Comparison of ENCODE assay signal across 9 cellular contexts in the genomic region with DNA sequence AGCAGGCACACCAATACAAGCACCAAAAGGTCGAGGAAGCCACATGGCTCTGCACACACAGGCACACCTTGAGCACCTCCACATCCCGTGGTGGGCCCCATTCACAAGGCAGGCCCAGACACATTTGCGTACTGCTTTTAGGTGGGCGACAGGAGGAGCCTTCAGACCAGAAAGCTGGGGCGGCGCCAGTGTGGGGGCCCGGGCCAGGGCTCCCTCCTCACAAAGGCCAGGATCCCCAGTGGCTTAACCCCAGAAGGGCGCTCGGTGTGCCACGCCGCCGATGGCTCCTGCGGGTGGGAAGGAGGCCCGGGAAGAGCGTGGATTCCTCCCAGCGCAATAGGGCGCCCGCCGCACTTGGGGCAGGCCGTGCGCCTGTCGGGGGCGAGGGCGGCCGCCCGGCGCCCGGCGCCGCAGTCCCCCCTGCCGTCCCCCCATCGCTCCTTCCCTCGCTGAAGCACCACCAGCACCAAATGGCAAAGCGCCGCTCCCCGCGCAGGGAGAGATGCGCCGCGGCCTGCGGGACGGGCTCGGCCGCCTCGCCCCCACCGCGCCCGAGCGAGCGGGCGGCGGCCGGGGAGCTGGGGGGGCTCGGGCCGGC. TPM values are rescaled to one million over a fixed set of nuclear protein-coding genes. Genes with fewer than 3 reads are reported as not detected.
DNase-seq lines count a peak whose midpoint lies in the region; ATAC-seq and TF ChIP-seq lines count a peak whose summit lies in the region.
"Had no signal": no experiment of that assay in that cellular context is flagged by ENCODE, and none has a peak within 500 bp of the region (broad histone marks: within the 10 kb centered on the region; RNA-seq: fewer than 3 reads in every experiment).

No MANE protein-coding gene starts in this region.

- H3K4me1 Mint-ChIP-seq in glutamatergic neuron (ENCODE audit: low read depth, unreplicated experiment), result peaks cover 15% of the 10 kb centered on the region

- H3K36me3 ChIP-seq in HUES48 (ENCODE audit: control insufficient read depth, insufficient read depth, low read length) (no peaks in the 10 kb centered on the region), ovary (no peaks in the 10 kb centered on the region)
- H3K36me3 ChIP-seq: neutrophil had no signal

- H3K27me3 ChIP-seq in AG04450 (ENCODE audit: control insufficient read depth, insufficient read depth, low read length) (peaks cover 5% of the 10 kb centered on the region), HUES48 (ENCODE audit: control insufficient read depth, insufficient read depth, low read length) (peaks cover 67% of the 10 kb centered on the region), ovary (no peaks in the 10 kb centered on the region)

- ATAC-seq in HG03342 (IDR thresholded peaks at IDR 0.05; ENCODE audit: unreplicated experiment), result no peak

- POLR2A ChIA-PET in AG04450 (lab: Yijun Ruan, JAX), result interaction anchor here (0.5 to 1.6 kb wide), 6 partner anchors 8 to 113 kb away, joined by 3 to 7 read pairs (median 4); partner anchors contain the start of genes ABCF2 and NUB1

- DNase-seq in AG04450 (ENCODE audit: low read depth, low spot score) (no peak), glutamatergic neuron (peak; percentile 69), ovary (peak in 4 of 5 donors; percentile 62 to 83 (median 79)), HUDEP-2 (lab: John Stamatoyannopoulos, UW; ENCODE audit: unreplicated experiment in 76 of 76) (no peak), cerebellar nuclear complex (lab: John Stamatoyannopoulos, UW) (no peak)
- peak; percentile 39 to 45 for DNase-seq in activated T-cell treated with anti-CD3 and anti-CD28 coated beads, Interleukin-2, amount 50 U/mL, for 48 hours

- H3K27me3 Mint-ChIP-seq in glutamatergic neuron (ENCODE audit: unreplicated experiment), result peaks cover 42% of the 10 kb centered on the region

- peak overlapping the region; percentile 87 for H3K27ac Mint-ChIP-seq in glutamatergic neuron (ENCODE audit: unreplicated experiment)

- H3K4me3 Mint-ChIP-seq in glutamatergic neuron (ENCODE audit: unreplicated experiment), result peak overlapping the region; percentile 87

- intact Hi-C loops in ovary (cut with DNase I), result loop anchor here in 1 of 4 donors (5.0 kb wide), 1 partner anchor 51 kb away; no protein-coding TSS in a partner anchor

- no peak overlapping the region for H3K9ac ChIP-seq in HUES48 (ENCODE audit: low read depth, low read length)

- CTCF ChIA-PET in AG04450 (lab: Charles Lee), result interaction anchor here (0.5 to 3.1 kb wide), 5 partner anchors 8 to 141 kb away, joined by 3 to 16 read pairs (median 8); no protein-coding TSS in a partner anchor

- peaks cover 6% of the 10 kb centered on the region for H3K36me3 Mint-ChIP-seq in glutamatergic neuron (ENCODE audit: unreplicated experiment)

- no peak for TF ChIP-seq EP300 in ovary (IDR thresholded peaks at IDR 0.05)

- H3K27ac ChIP-seq in AG04450 (ENCODE audit: low read depth, low read length), result peak overlapping the region; percentile 52
- H3K27ac ChIP-seq in HUES48 (ENCODE audit: low read depth, low read length), result no peak overlapping the region
- peak overlapping the region; percentile 83 to 99 for H3K27ac ChIP-seq in ovary
- H3K27ac ChIP-seq: neutrophil had no signal

- H3K9me3 Mint-ChIP-seq in glutamatergic neuron (ENCODE audit: unreplicated experiment), result peaks cover 19% of the 10 kb centered on the region

- H3K4me3 ChIP-seq in AG04450 (ENCODE audit: low read depth, low read length), result peak overlapping the region; percentile 45
- peak overlapping the region; percentile 79 for H3K4me3 ChIP-seq in HUES48 (ENCODE audit: low read depth, low read length)
- peak overlapping the region; percentile 72 for H3K4me3 ChIP-seq in ovary

- WGBS in ovary, 3 donors, result 1 to 4% (median 1%) methylated on average over 14 to 55 of the region's 55 CpGs

- no peak for TF ChIP-seq POLR2A in ovary (IDR thresholded peaks at IDR 0.05)

- H3K9me3 ChIP-seq in AG04450 (ENCODE audit: control insufficient read depth, insufficient read depth, low read length), result no peaks in the 10 kb centered on the region; the same call in 1 of the 2 replicates
- no peaks in the 10 kb centered on the region for H3K9me3 ChIP-seq in HUES48 (ENCODE audit: control insufficient read depth, insufficient read depth, low read length)
- H3K9me3 ChIP-seq in ovary, result no peaks in the 10 kb centered on the region
- H3K9me3 ChIP-seq: neutrophil had no signal

- TF ChIP-seq CTCF in AG04450 (IDR thresholded peaks at IDR 0.05; ENCODE audit: low read depth, low read length) (no peak), glutamatergic neuron (IDR thresholded peaks at IDR 0.05; ENCODE audit: partially characterized antibody, unreplicated experiment) (no peak), ovary (IDR thresholded peaks at IDR 0.05) (peak in 1 of 3 donors; percentile 7)

- peaks cover 37% of the 10 kb centered on the region for H3K4me1 ChIP-seq in HUES48 (ENCODE audit: control insufficient read depth, insufficient read depth, low read length)
- peaks cover 27% of the 10 kb centered on the region for H3K4me1 ChIP-seq in ovary (ENCODE audit: insufficient read depth)

RNA-seq across cellular contexts. Expression of gene SMARCD3, which starts 2.9 kb away (rescaled TPM):
- polyA plus RNA-seq in AG04450 (2011; rRNA removed) (39.2 and 47.7 TPM in 2 replicates), ovary (10 to 100 TPM; 43.5 to 56.1 TPM)
- 29.9 and 40.9 TPM in 2 replicates for polyA minus RNA-seq in AG04450 (2011; rRNA and poly(A)+ RNA removed)
- total RNA-seq in glutamatergic neuron (ENCODE audit: unreplicated experiment) (5.1 TPM), ovary (100 to 1,000 TPM in 4 of 7 donors, 10 to 100 TPM in 3; 30.2 to 203 (median 101) TPM)

RNA-seq across cellular contexts. Expression of gene CHPF2, which starts 19.1 kb away (rescaled TPM):
- polyA plus RNA-seq in AG04450 (2011; rRNA removed) (32.9 and 42.2 TPM in 2 replicates), ovary (10 to 100 TPM in 1 of 2 donors, 1 to 10 TPM in 1; 8.4 to 18.8 TPM)
- 37.7 and 51.9 TPM in 2 replicates for polyA minus RNA-seq in AG04450 (2011; rRNA and poly(A)+ RNA removed)
- total RNA-seq in glutamatergic neuron (ENCODE audit: unreplicated experiment) (38.1 TPM), ovary (10 to 100 TPM; 19.3 to 36.2 (median 28.5) TPM)

RNA-seq across cellular contexts. Expression of gene ABCF2, which starts 24.4 kb away (rescaled TPM):
- 31.0 and 39.0 TPM in 2 replicates for polyA plus RNA-seq in AG04450 (2011; rRNA removed)
- polyA minus RNA-seq in AG04450 (2011; rRNA and poly(A)+ RNA removed), result 39.7 and 41.6 TPM in 2 replicates
- total RNA-seq in glutamatergic neuron (ENCODE audit: unreplicated experiment), result 39.1 TPM
- total RNA-seq in ovary, result 10 to 100 TPM; 20.5 to 40.3 (median 31.0) TPM
- 10 to 100 TPM; 13.6 to 19.9 TPM for polyA plus RNA-seq in ovary

RNA-seq across cellular contexts. Expression of gene H2BK1, which starts 41.1 kb away (rescaled TPM):
- polyA plus RNA-seq in AG04450 (2011; rRNA removed) (not detected in 2 replicates), ovary (under 1 TPM in 1 of 2 donors, not detected in 1; 0.36 TPM)
- polyA minus RNA-seq in AG04450 (2011; rRNA and poly(A)+ RNA removed), result not detected in 2 replicates
- total RNA-seq in glutamatergic neuron (ENCODE audit: unreplicated experiment) (not detected), ovary (1 to 10 TPM in 3 of 7 donors, not detected in 4; 1.0 to 1.3 (median 1.1) TPM)

Comparison
In these comparisons a context has a peak if more than half of its experiments do, and no peak if none do; other contexts are left out.
1. DNase-seq: peak in activated T-cell treated with anti-CD3 and anti-CD28 coated beads, Interleukin-2, amount 50 U/mL, for 48 hours (2 of 2), glutamatergic neuron (single experiment) and ovary (4 of 5); none in AG04450 (single experiment), HUDEP-2 (0 of 76) and cerebellar nuclear complex (0 of 2).
2. Peak in every context shown above with its lines, with median percentiles within 50 percentile points of each other: H3K4me3 ChIP-seq.